1 cellular context compared by ENCODE assay signal in genomic region chr10:120514035-120514620, GRCh38.
TF ChIP-seq lines count a peak whose summit lies in the region.

No MANE protein-coding gene starts in this region.

TF ChIP-seq in HepG2, 621 proteins besides CTCF, POLR2A, EP300 and RAD21:
- TF ChIP-seq ZNF331 (CRISPR knock-in tag; IDR thresholded peaks at IDR 0.05) = peak; percentile 51; the same call in 1 of the 2 replicates
- 0 out of 2 replicates have a peak, but pooled peaks have one; percentile 36 for TF ChIP-seq KLF11 (CRISPR knock-in tag; IDR thresholded peaks at IDR 0.05)
- 0 out of 2 replicates have a peak, but pooled peaks have one; percentile 21 for TF ChIP-seq ZNF652 (CRISPR knock-in tag; IDR thresholded peaks at IDR 0.05; ENCODE audit: borderline replicate concordance, low read depth)
- no peak for TF ChIP-seq PTBP1 (IDR thresholded peaks at IDR 0.05; ENCODE audit: low read depth, low read length, poor library complexity, severe bottlenecking)
- TF ChIP-seq MIER2 (CRISPR knock-in tag; IDR thresholded peaks at IDR 0.05) = peak; percentile 97
- peak; percentile 87 to 96 for TF ChIP-seq REST (IDR thresholded peaks at IDR 0.05; ENCODE audit: borderline replicate concordance in 1 of 2, low read depth in 1 of 2, low read length in 2 of 2)
- TF ChIP-seq HDAC2 (CRISPR knock-in tag; IDR thresholded peaks at IDR 0.05) = peak; percentile 66
- TF ChIP-seq ZFP90 (CRISPR knock-in tag; IDR thresholded peaks at IDR 0.05; ENCODE audit: borderline replicate concordance) = no peak
- TF ChIP-seq ZNF792 (CRISPR knock-in tag; IDR thresholded peaks at IDR 0.05) = no peak
- 0 out of 2 replicates have a peak, but pooled peaks have one; percentile 46 for TF ChIP-seq ZBTB44 (CRISPR knock-in tag; IDR thresholded peaks at IDR 0.05)
- peak; percentile 32; the same call in 1 of the 2 replicates for TF ChIP-seq RXRB (CRISPR knock-in tag; IDR thresholded peaks at IDR 0.05; ENCODE audit: borderline replicate concordance)
- TF ChIP-seq ZNF83 (CRISPR knock-in tag; IDR thresholded peaks at IDR 0.05; ENCODE audit: borderline replicate concordance) = no peak
- 0 out of 2 replicates have a peak, but pooled peaks have one; percentile 35 for TF ChIP-seq ZFP37 (CRISPR knock-in tag; IDR thresholded peaks at IDR 0.05; ENCODE audit: borderline replicate concordance)
- 0 out of 2 replicates have a peak, but pooled peaks have one; percentile 30 for TF ChIP-seq HMG20B (CRISPR knock-in tag; conservative IDR thresholded peaks at IDR 0.05)
- TF ChIP-seq SAP130 (CRISPR knock-in tag; IDR thresholded peaks at IDR 0.05; ENCODE audit: low read depth) = 0 out of 2 replicates have a peak, but pooled peaks have one; percentile 13
- TF ChIP-seq ZFYVE20 (CRISPR knock-in tag; IDR thresholded peaks at IDR 0.05; ENCODE audit: borderline replicate concordance, low read depth) = 0 out of 2 replicates have a peak, but pooled peaks have one; percentile 65
- peak; percentile 46; the same call in 1 of the 2 replicates for TF ChIP-seq SALL1 (CRISPR knock-in tag; IDR thresholded peaks at IDR 0.05)
- peak; percentile 47; the same call in 1 of the 2 replicates for TF ChIP-seq ELF3 (CRISPR knock-in tag; IDR thresholded peaks at IDR 0.05)
- TF ChIP-seq NKX3-1 (CRISPR knock-in tag; IDR thresholded peaks at IDR 0.05) = 0 out of 2 replicates have a peak, but pooled peaks have one; percentile 35
- no peak for TF ChIP-seq AGO1 (IDR thresholded peaks at IDR 0.05; ENCODE audit: low read depth, low read length, poor library complexity, severe bottlenecking)
- no peak for TF ChIP-seq SP1 (IDR thresholded peaks at IDR 0.05)
- TF ChIP-seq SP1 (CRISPR knock-in tag; IDR thresholded peaks at IDR 0.05) = peak; percentile 45; the same call in 1 of the 2 replicates
- peak; percentile 85 for TF ChIP-seq EHMT2 (IDR thresholded peaks at IDR 0.05; ENCODE audit: borderline replicate concordance, low read depth, low read length)
- no peak for TF ChIP-seq ZNF12 (CRISPR knock-in tag; IDR thresholded peaks at IDR 0.05)
